In the genomic region with DNA sequence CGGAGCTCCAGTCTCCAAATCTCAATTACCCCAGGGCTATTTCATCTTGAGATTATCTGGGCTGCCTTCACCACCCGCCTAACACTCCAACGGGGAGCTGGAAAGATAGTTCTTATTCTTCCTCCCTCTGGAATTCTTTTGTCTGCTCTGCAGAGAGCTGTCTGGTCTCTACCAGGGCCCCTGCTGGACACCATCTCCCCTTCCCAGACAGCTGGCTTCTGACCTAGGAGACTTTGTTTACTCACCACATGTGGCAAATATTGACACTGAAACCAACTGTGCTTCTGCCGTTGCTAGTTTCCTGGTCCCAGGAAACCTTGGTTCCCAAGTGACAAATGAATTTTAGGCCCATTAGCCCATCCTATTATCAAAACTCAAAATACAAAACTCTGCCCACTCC, we compare ENCODE assay signal across 18 cellular contexts.
DNase-seq lines count a peak whose midpoint lies in the region; ATAC-seq and TF ChIP-seq lines count a peak whose summit lies in the region.
"Had no signal": no experiment of that assay in that cellular context is flagged by ENCODE, and none has a peak within 500 bp of the region (broad histone marks: within the 10 kb centered on the region; RNA-seq: fewer than 3 reads in every experiment).

No MANE protein-coding gene starts in this region.

- ATAC-seq in left lobe of liver (peak; percentile 68), esophagus mucosa (no peak), heart right ventricle (no peak)
- ATAC-seq: activated CD8-positive, alpha-beta memory T cell treated with anti-CD3 and anti-CD28 coated beads, Interleukin-2, amount 10 ng/mL, durations not matched to agents 7 days and 5 days; sciatic nerve had no signal

- no peak overlapping the region for H3K27ac ChIP-seq in heart right ventricle
- H3K27ac ChIP-seq in thyroid gland, result no peak overlapping the region
- H3K27ac ChIP-seq: neutrophil had no signal

- 56% methylated on average over 4 of the region's 4 CpGs for WGBS in heart right ventricle, 2 donors
- WGBS in thyroid gland, 2 donors, result 87 to 88% methylated on average over 4 of the region's 4 CpGs

- no peak overlapping the region for H3K4me3 ChIP-seq in heart right ventricle
- H3K4me3 ChIP-seq in thyroid gland (replicated peaks in 1 of 3), result no peak overlapping the region

- peak; percentile 91 for DNase-seq in DMS153 (lab: John Stamatoyannopoulos, UW)
- DNase-seq in NCI-H146 (lab: John Stamatoyannopoulos, UW), result peak; percentile 95
- DNase-seq in NCI-H774 (lab: John Stamatoyannopoulos, UW), result peak; percentile 88
- DNase-seq in left lobe of liver (ENCODE audit: low spot score), result no peak
- DNase-seq in HCEC 1CT, result no peak
- no peak for DNase-seq in heart right ventricle
- no peak for DNase-seq in thyroid gland
- DNase-seq: activated CD4-positive, alpha-beta T cell treated with anti-CD3 and anti-CD28 coated beads for 1 hour; activated CD8-positive, alpha-beta memory T cell treated with anti-CD3 and anti-CD28 coated beads, Interleukin-2, amount 10 ng/mL, durations not matched to agents 7 days and 5 days; activated effector memory CD4-positive, alpha-beta T cell treated with anti-CD3 and anti-CD28 coated beads, Interleukin-2, amount 50 U/mL, for 16 hours; anterior cingulate cortex; cerebellar nuclear complex; kidney glomerular epithelial cell; midbrain; NCI-H2227 treated with DMSO at 0.1 percent for 48 hours had no signal

- H3K4me1 ChIP-seq in heart right ventricle (peaks cover 0 to 14% (median 0%) of the 10 kb centered on the region in 9 donors), thyroid gland (no peaks in the 10 kb centered on the region)

- H3K36me3 ChIP-seq in heart right ventricle, result no peaks in the 10 kb centered on the region
- no peaks in the 10 kb centered on the region for H3K36me3 ChIP-seq in thyroid gland
- H3K36me3 ChIP-seq: neutrophil had no signal

- H3K27me3 ChIP-seq in heart right ventricle (no peaks in the 10 kb centered on the region), thyroid gland (no peaks in the 10 kb centered on the region)

- no peaks in the 10 kb centered on the region for H3K9me3 ChIP-seq in heart right ventricle
- no peaks in the 10 kb centered on the region for H3K9me3 ChIP-seq in thyroid gland
- H3K9me3 ChIP-seq: neutrophil had no signal

- intact Hi-C loops in heart right ventricle (cut with DNase I) (no loop called here), thyroid gland (cut with DNase I) (no loop called here)

- no peak for TF ChIP-seq CTCF in heart right ventricle (IDR thresholded peaks at IDR 0.05)
- no peak for TF ChIP-seq CTCF in thyroid gland (IDR thresholded peaks at IDR 0.05)

- no peak for TF ChIP-seq POLR2A in thyroid gland (IDR thresholded peaks at IDR 0.05)

Comparison
In these comparisons a context has a peak if more than half of its experiments do, and no peak if none do; other contexts are left out.
1. DNase-seq: peak in DMS153 (single experiment), NCI-H146 (single experiment) and NCI-H774 (single experiment); none in left lobe of liver (single experiment), HCEC 1CT (single experiment), heart right ventricle (0 of 2) and thyroid gland (0 of 2).